Comparison of ENCODE assay signal across 8 cellular contexts in the genomic region with DNA sequence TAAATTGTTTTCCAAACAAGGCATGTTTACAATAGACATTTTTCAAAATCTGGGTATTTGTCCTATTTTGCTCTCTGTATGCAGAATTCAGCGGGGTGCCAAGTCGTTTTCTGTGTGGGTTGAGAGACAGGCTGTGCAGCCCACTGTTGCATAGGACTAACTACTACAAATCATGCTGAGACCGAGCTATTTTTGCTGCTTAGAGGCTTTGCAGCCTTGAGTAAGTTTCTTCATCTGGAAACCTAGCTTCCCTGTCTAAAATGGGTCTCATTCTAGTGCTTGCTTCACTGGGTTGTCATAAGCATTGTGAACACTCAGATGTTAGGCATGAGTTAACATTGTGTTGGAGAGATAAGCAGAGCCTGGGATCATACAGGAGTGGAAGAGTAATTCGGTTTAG. TPM values are rescaled to one million over a fixed set of nuclear protein-coding genes. Genes with fewer than 3 reads are reported as not detected.
DNase-seq lines count a peak whose midpoint lies in the region; ATAC-seq, FAIRE-seq and TF ChIP-seq lines count a peak whose summit lies in the region.

No MANE protein-coding gene starts in this region.

- WGBS in body of pancreas, 2 donors, result 24 to 29% methylated on average over 4 of the region's 4 CpGs

- no peak for FAIRE-seq in GM12892 (lab: Jason Lieb, UNC)

- H3K9me3 Mint-ChIP-seq in neural crest cell, result no peaks in the 10 kb centered on the region

- H3K27me3 Mint-ChIP-seq in neural crest cell (ENCODE audit: low read depth), result no peaks in the 10 kb centered on the region

- no peak for ATAC-seq in body of pancreas

- H3K4me3 Mint-ChIP-seq in neural crest cell, result peak overlapping the region; percentile 95

- H2AFZ ChIP-seq in OCI-LY1 (ENCODE audit: low read length), result no peak overlapping the region

- no peaks in the 10 kb centered on the region for H3K27me3 ChIP-seq in OCI-LY1 (ENCODE audit: insufficient read depth, low read length)
- H3K27me3 ChIP-seq in duodenal mucosa (ENCODE audit: control insufficient read depth in 1 of 2, insufficient read depth in 2 of 2, low read length in 2 of 2), result no peaks in the 10 kb centered on the region
- H3K27me3 ChIP-seq in body of pancreas, result no peaks in the 10 kb centered on the region

- H3K9me2 ChIP-seq in OCI-LY1 (ENCODE audit: low read depth, low read length), result no peaks in the 10 kb centered on the region

- TF ChIP-seq CTCF in GM12864 (IDR thresholded peaks at IDR 0.05; ENCODE audit: low read depth, low read length, missing control alignments) (no peak), OCI-LY1 (IDR thresholded peaks at IDR 0.05; ENCODE audit: low read length) (no peak), neural crest cell (conservative IDR thresholded peaks at IDR 0.05) (no peak), body of pancreas (IDR thresholded peaks at IDR 0.05) (no peak)

- H3K27ac ChIP-seq in OCI-LY1 (ENCODE audit: low read depth, low read length, poor library complexity, severe bottlenecking), result peak overlapping the region; percentile 25
- H3K27ac ChIP-seq in duodenal mucosa (ENCODE audit: low read depth, low read length), result no peak overlapping the region
- peak overlapping the region in 2 of 4 donors; percentile 12 to 94 for H3K27ac ChIP-seq in body of pancreas

- DNase-seq in GM12864 (ENCODE audit: low read depth), result no peak
- no peak for DNase-seq in neural crest cell (ENCODE audit: low read depth, low spot score)
- no peak for DNase-seq in GM12892 (ENCODE audit: insufficient read length)
- DNase-seq in iPS-NIHi11 (ENCODE audit: low spot score), result no peak
- no peak for DNase-seq in body of pancreas
- DNase-seq in AML-193 (lab: John Stamatoyannopoulos, UW), result no peak

- no peaks in the 10 kb centered on the region for H4K20me1 ChIP-seq in OCI-LY1 (ENCODE audit: insufficient read depth, low read length)

- H3K4me3 ChIP-seq in GM12864 (ENCODE audit: low read depth, low read length) (peak overlapping the region; percentile 65), OCI-LY1 (ENCODE audit: low read depth, low read length, poor library complexity, severe bottlenecking) (peak overlapping the region; percentile 100), duodenal mucosa (ENCODE audit: low read depth in 1 of 2, low read length in 2 of 2) (peak overlapping the region; percentile 87 to 88), body of pancreas (peak overlapping the region in 1 of 2 donors; percentile 0)

- no peaks in the 10 kb centered on the region for H3K36me3 Mint-ChIP-seq in neural crest cell (ENCODE audit: low read depth)

- H3K4me1 ChIP-seq in OCI-LY1 (ENCODE audit: insufficient read depth, low read length, severe bottlenecking), result peaks cover 46% of the 10 kb centered on the region
- H3K4me1 ChIP-seq in duodenal mucosa (ENCODE audit: control insufficient read depth in 1 of 2, insufficient read depth in 2 of 2, low read length in 2 of 2), result peaks cover 16 to 27% of the 10 kb centered on the region in 2 donors
- H3K4me1 ChIP-seq in body of pancreas, result peaks cover 29% of the 10 kb centered on the region

- no peak for TF ChIP-seq POLR2A in GM12892 (IDR thresholded peaks at IDR 0.05; ENCODE audit: low read depth, low read length)
- TF ChIP-seq POLR2A in body of pancreas (IDR thresholded peaks at IDR 0.05), result no peak

- H3K9ac ChIP-seq in OCI-LY1 (ENCODE audit: low read length), result peak overlapping the region; percentile 80
- peak overlapping the region; percentile 79 to 95 for H3K9ac ChIP-seq in duodenal mucosa (ENCODE audit: low read depth in 1 of 2, low read length in 2 of 2)

- H3F3A ChIP-seq in OCI-LY1 (ENCODE audit: insufficient read depth, low read length), result no peaks in the 10 kb centered on the region

- H3K4me2 ChIP-seq in OCI-LY1 (ENCODE audit: low read length), result peak overlapping the region; percentile 94

- peaks cover 10% of the 10 kb centered on the region; the same call in 1 of the 2 replicates for H3K36me3 ChIP-seq in OCI-LY1 (ENCODE audit: insufficient read depth, low read length)
- no peaks in the 10 kb centered on the region for H3K36me3 ChIP-seq in duodenal mucosa (ENCODE audit: control insufficient read depth in 1 of 2, insufficient read depth in 2 of 2, low read length in 2 of 2)
- no peaks in the 10 kb centered on the region for H3K36me3 ChIP-seq in body of pancreas (replicated peaks in 1 of 2; ENCODE audit: insufficient read depth in 1 of 2, low read depth in 2 of 2)

- intact Hi-C loops in body of pancreas (cut with DNase I), result no loop called here

- H3K79me2 ChIP-seq in OCI-LY1 (ENCODE audit: insufficient read depth, low read length), result peaks cover 45% of the 10 kb centered on the region

- H3K9me3 ChIP-seq in OCI-LY1 (ENCODE audit: low read length), result no peaks in the 10 kb centered on the region
- H3K9me3 ChIP-seq in duodenal mucosa (ENCODE audit: control insufficient read depth in 1 of 2, low read length in 2 of 2), result no peaks in the 10 kb centered on the region
- H3K9me3 ChIP-seq in body of pancreas, result no peaks in the 10 kb centered on the region

- no peak overlapping the region for H3K27ac Mint-ChIP-seq in neural crest cell (ENCODE audit: unreplicated experiment)

- peaks cover 46% of the 10 kb centered on the region for H3K4me1 Mint-ChIP-seq in neural crest cell

RNA-seq across cellular contexts. Expression of a gene that starts 1.3 kb away (rescaled TPM):
- total RNA-seq in neural crest cell, result 71.8 and 72.4 TPM in 2 replicates
- 74.4 TPM for polyA plus RNA-seq in GM12892 (2012; ENCODE audit: missing spikeins)
- 10 to 100 TPM; 16.6 to 35.6 TPM for total RNA-seq in body of pancreas
